Comparison of ENCODE assay signal across 1 cellular context in genomic region chr15:40427188-40427587, GRCh38.
TF ChIP-seq lines count a peak whose summit lies in the region.

No MANE protein-coding gene starts in this region.

TF ChIP-seq in K562, 482 proteins besides CTCF, POLR2A, EP300 and RAD21 (continued from another document and continues in another):
- TF ChIP-seq MNT (conservative IDR thresholded peaks at IDR 0.05) (peak; percentile 81 to 87), FIP1L1 (IDR thresholded peaks at IDR 0.05; ENCODE audit: low read depth, low read length, poor library complexity, severe bottlenecking) (no peak), MGA (IDR thresholded peaks at IDR 0.05) (no peak; the same call in 1 of the 2 replicates), HDAC2 (IDR thresholded peaks at IDR 0.05) (peak; percentile 76), TFAP4 (CRISPR knock-in tag; IDR thresholded peaks at IDR 0.05; ENCODE audit: borderline replicate concordance) (peak; percentile 80), ZNF239 (CRISPR knock-in tag; IDR thresholded peaks at IDR 0.05) (no peak), GATA2 (CRISPR knock-in tag; IDR thresholded peaks at IDR 0.05) (peak; percentile 77), E2F6 (IDR thresholded peaks at IDR 0.05; ENCODE audit: borderline replicate concordance in 1 of 2, extremely low read depth in 1 of 2, insufficient read depth in 1 of 2, insufficient read length in 1 of 2, low read depth in 1 of 2, low read length in 1 of 2, poor library complexity in 1 of 2, severe bottlenecking in 1 of 2) (peak; percentile 40 to 58), NFIX (CRISPR knock-in tag; IDR thresholded peaks at IDR 0.05; ENCODE audit: low read depth) (no peak), KDM1A (IDR thresholded peaks at IDR 0.05) (peak in 1 of 2 experiments; percentile 59; a peak in 2 of 4 replicates), ZMIZ1 (IDR thresholded peaks at IDR 0.05; ENCODE audit: low read depth in 2 of 2, low read length in 2 of 2) (0 out of 4 replicates have a peak, but pooled peaks of 1 of the 2 experiments have one; percentile 42), NRF1 (conservative IDR thresholded peaks at IDR 0.05 in 1 of 2, IDR thresholded peaks at IDR 0.05 in 1 of 2) (peak; percentile 67 to 75), POLR2AphosphoS5 (IDR thresholded peaks at IDR 0.05; ENCODE audit: control insufficient read depth, insufficient read depth, low read depth, low read length) (peak; percentile 79; the same call in 1 of the 2 replicates), NFE2L1 (tag; IDR thresholded peaks at IDR 0.05; ENCODE audit: borderline replicate concordance, low read depth) (no peak), BCOR (IDR thresholded peaks at IDR 0.05) (peak; percentile 38; the same call in 1 of the 2 replicates), LEF1 (IDR thresholded peaks at IDR 0.05) (peak; percentile 52; the same call in 1 of the 2 replicates), ARID4B (CRISPR knock-in tag; IDR thresholded peaks at IDR 0.05) (no peak), NONO (IDR thresholded peaks at IDR 0.05; ENCODE audit: low read depth in 2 of 2, low read length in 1 of 2) (0 out of 4 replicates have a peak, but pooled peaks of 1 of the 2 experiments have one; percentile 32), FOXK2 (conservative IDR thresholded peaks at IDR 0.05 in 1 of 2, IDR thresholded peaks at IDR 0.05 in 1 of 2; ENCODE audit: low read depth in 2 of 2) (peak; percentile 17 to 25; a peak in 2 of 4 replicates), MYNN (IDR thresholded peaks at IDR 0.05) (peak; percentile 79; the same call in 1 of the 2 replicates), MYNN (CRISPR knock-in tag; IDR thresholded peaks at IDR 0.05) (no peak), TGIF2 (CRISPR knock-in tag; IDR thresholded peaks at IDR 0.05) (no peak), FOXA3 (CRISPR knock-in tag; conservative IDR thresholded peaks at IDR 0.05 in 1 of 2, IDR thresholded peaks at IDR 0.05 in 1 of 2) (no peak), CBFA2T3 (IDR thresholded peaks at IDR 0.05) (peak; percentile 93), PRMT5 (CRISPR knock-in tag; IDR thresholded peaks at IDR 0.05) (no peak), CTBP1 (IDR thresholded peaks at IDR 0.05; ENCODE audit: borderline replicate concordance) (peak; percentile 55; the same call in 1 of the 2 replicates), TOE1 (IDR thresholded peaks at IDR 0.05; ENCODE audit: borderline replicate concordance) (no peak), TOE1 (CRISPR knock-in tag; IDR thresholded peaks at IDR 0.05; ENCODE audit: borderline replicate concordance, low read depth) (no peak), ZNF586 (CRISPR knock-in tag; conservative IDR thresholded peaks at IDR 0.05) (no peak)
